ENCODE assay signal across 1 cellular context in genomic region chr14:102764220-102764671, GRCh38.
TF ChIP-seq lines count a peak whose summit lies in the region.

No MANE protein-coding gene starts in this region.

TF ChIP-seq in GM12878, 131 proteins besides CTCF, POLR2A, EP300 and RAD21 (continued from another document):
- TF ChIP-seq ZBTB40 (IDR thresholded peaks at IDR 0.05; ENCODE audit: borderline replicate concordance) (peak; percentile 20; the same call in 1 of the 2 replicates), IKZF2 (IDR thresholded peaks at IDR 0.05) (peak; percentile 95 to 96), CEBPB (IDR thresholded peaks at IDR 0.05; ENCODE audit: borderline replicate concordance in 1 of 2, low read depth in 2 of 2, low read length in 2 of 2) (no peak; a peak in 1 of 4 replicates), ETV6 (conservative IDR thresholded peaks at IDR 0.05 in 1 of 2, IDR thresholded peaks at IDR 0.05 in 1 of 2; ENCODE audit: borderline replicate concordance in 1 of 2, low read depth in 1 of 2) (peak in 1 of 2 experiments; percentile 99; a peak in 2 of 4 replicates), EED (IDR thresholded peaks at IDR 0.05; ENCODE audit: low read depth) (peak; percentile 96), MTA2 (IDR thresholded peaks at IDR 0.05; ENCODE audit: low read depth) (peak; percentile 80), TCF12 (IDR thresholded peaks at IDR 0.05; ENCODE audit: low read depth, low read length) (peak; percentile 62; the same call in 1 of the 2 replicates), STAT3 (IDR thresholded peaks at IDR 0.05; ENCODE audit: low read depth, low read length) (0 out of 2 replicates have a peak, but pooled peaks have one; percentile 21), GATAD2B (conservative IDR thresholded peaks at IDR 0.05; ENCODE audit: low read depth) (peak; percentile 73), JUNB (IDR thresholded peaks at IDR 0.05) (peak; percentile 88), NBN (IDR thresholded peaks at IDR 0.05) (peak; percentile 81), SMC3 (IDR thresholded peaks at IDR 0.05; ENCODE audit: borderline replicate concordance, low read length) (0 out of 2 replicates have a peak, but pooled peaks have one; percentile 2), HSF1 (IDR thresholded peaks at IDR 0.05; ENCODE audit: low read depth, low read length) (no peak), ATF2 (IDR thresholded peaks at IDR 0.05; ENCODE audit: low read length) (peak; percentile 86), SMAD1 (IDR thresholded peaks at IDR 0.05; ENCODE audit: low read depth, partially characterized antibody) (peak; percentile 42), RELB (IDR thresholded peaks at IDR 0.05; ENCODE audit: low read depth) (peak; percentile 96), TBL1XR1 (IDR thresholded peaks at IDR 0.05; ENCODE audit: low read depth, low read length) (peak; percentile 84), SRF (IDR thresholded peaks at IDR 0.05; ENCODE audit: low read depth in 2 of 2, low read length in 2 of 2) (0 out of 4 replicates have a peak, but pooled peaks of 1 of the 2 experiments have one; percentile 17), MEF2A (IDR thresholded peaks at IDR 0.05; ENCODE audit: insufficient read depth, low read depth, low read length) (peak; percentile 84), CBFB (IDR thresholded peaks at IDR 0.05; ENCODE audit: low read depth) (peak; percentile 61; the same call in 1 of the 2 replicates), USF2 (IDR thresholded peaks at IDR 0.05; ENCODE audit: borderline replicate concordance, low read depth, low read length) (no peak), EZH2 (IDR thresholded peaks at IDR 0.05; ENCODE audit: borderline replicate concordance, control insufficient read depth, low read depth, low read length) (no peak), HDAC2 (IDR thresholded peaks at IDR 0.05) (no peak), IRF4 (IDR thresholded peaks at IDR 0.05; ENCODE audit: low read depth, low read length) (peak; percentile 59), JUND (IDR thresholded peaks at IDR 0.05; ENCODE audit: low read depth, low read length) (peak; percentile 16; the same call in 1 of the 2 replicates), ATF7 (IDR thresholded peaks at IDR 0.05; ENCODE audit: low read depth) (peak; percentile 87), NFIC (IDR thresholded peaks at IDR 0.05; ENCODE audit: low read depth, low read length) (peak; percentile 90), CBX3 (IDR thresholded peaks at IDR 0.05; ENCODE audit: borderline replicate concordance, low read depth) (no peak), SPI1 (IDR thresholded peaks at IDR 0.05; ENCODE audit: borderline replicate concordance, insufficient read depth, low read depth, low read length) (peak; percentile 74), CBX5 (IDR thresholded peaks at IDR 0.05; ENCODE audit: low read depth) (peak; percentile 66; the same call in 1 of the 2 replicates), POU2F2 (IDR thresholded peaks at IDR 0.05; ENCODE audit: borderline replicate concordance, low read depth, low read length) (peak; percentile 97), ZNF687 (IDR thresholded peaks at IDR 0.05) (peak; percentile 93), NR2C1 (IDR thresholded peaks at IDR 0.05) (peak; percentile 68; the same call in 1 of the 2 replicates), ZNF24 (IDR thresholded peaks at IDR 0.05) (no peak), ATF3 (IDR thresholded peaks at IDR 0.05; ENCODE audit: borderline replicate concordance, extremely low read depth, low read depth, low read length) (no peak), SKIL (IDR thresholded peaks at IDR 0.05; ENCODE audit: low read depth, poor library complexity, severe bottlenecking) (peak; percentile 84), BHLHE40 (IDR thresholded peaks at IDR 0.05; ENCODE audit: borderline replicate concordance in 1 of 2, low read depth in 2 of 2, low read length in 1 of 2) (peak; percentile 77 to 79; a peak in 3 of 4 replicates), BCL3 (IDR thresholded peaks at IDR 0.05; ENCODE audit: borderline replicate concordance, insufficient read depth, low read depth, low read length, poor library complexity, severe bottlenecking) (peak; percentile 70), MTA3 (IDR thresholded peaks at IDR 0.05; ENCODE audit: borderline replicate concordance, low read length) (0 out of 2 replicates have a peak, but pooled peaks have one; percentile 54), RCOR1 (conservative IDR thresholded peaks at IDR 0.05; ENCODE audit: low read depth, low read length) (peak; percentile 88; the same call in 1 of the 2 replicates), ESRRA (IDR thresholded peaks at IDR 0.05; ENCODE audit: low read length) (no peak), FOXM1 (IDR thresholded peaks at IDR 0.05; ENCODE audit: low read depth, low read length) (peak; percentile 89), ZNF207 (IDR thresholded peaks at IDR 0.05; ENCODE audit: borderline replicate concordance) (0 out of 2 replicates have a peak, but pooled peaks have one; percentile 59), SP1 (IDR thresholded peaks at IDR 0.05; ENCODE audit: low read depth, low read length) (peak; percentile 3)
